20 cellular contexts compared by ENCODE assay signal in the genomic region with DNA sequence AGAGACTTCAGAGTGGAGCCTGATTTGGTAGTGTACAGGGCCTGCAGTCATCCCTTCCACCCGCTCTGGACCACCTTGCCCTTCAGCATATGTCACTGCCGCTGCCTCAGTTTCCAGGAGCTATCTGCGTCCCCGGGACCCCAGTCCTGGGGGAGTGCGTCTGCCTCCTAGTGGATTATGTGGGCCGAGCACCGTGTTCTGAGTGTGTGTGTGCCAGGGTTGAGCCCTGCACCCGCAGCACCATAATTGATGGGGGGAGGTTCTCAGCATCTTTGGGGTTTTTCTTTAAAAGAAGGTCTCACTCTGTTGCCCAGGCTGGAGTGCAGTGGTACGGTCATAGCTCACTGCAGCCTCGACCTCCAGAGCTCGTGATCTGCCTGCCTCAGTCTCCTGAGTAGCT. TPM values are rescaled to one million over a fixed set of nuclear protein-coding genes. Genes with fewer than 3 reads are reported as not detected.
DNase-seq lines count a peak whose midpoint lies in the region; ATAC-seq and TF ChIP-seq lines count a peak whose summit lies in the region.
"Had no signal": no experiment of that assay in that cellular context is flagged by ENCODE, and none has a peak within 500 bp of the region (broad histone marks: within the 10 kb centered on the region; RNA-seq: fewer than 3 reads in every experiment).

No MANE protein-coding gene starts in this region.

- H3K4me3 ChIP-seq in DND-41 (ENCODE audit: low read depth in 1 of 2, low read length in 2 of 2): no peak overlapping the region
- no peak overlapping the region for H3K4me3 ChIP-seq in HFF-Myc (replicated peaks; ENCODE audit: low read depth, low read length)
- H3K4me3 ChIP-seq in astrocyte of the spinal cord (ENCODE audit: low read depth, low read length): no peak overlapping the region
- H3K4me3 ChIP-seq: adrenal gland, mucosa of descending colon, SK-N-MC had no signal

- intact Hi-C loops in activated CD8-positive, alpha-beta T cell treated with anti-CD3 and anti-CD28 coated beads for 36 hours (cut with micrococcal nuclease): no loop called here

- H3K36me3 Mint-ChIP-seq in mesothelial cell of epicardium: peaks cover 15% of the 10 kb centered on the region
- no peaks in the 10 kb centered on the region for H3K36me3 Mint-ChIP-seq in activated CD8-positive, alpha-beta T cell treated with anti-CD3 and anti-CD28 coated beads for 36 hours (ENCODE audit: low read depth)

- POLR2A ChIA-PET in activated CD8-positive, alpha-beta T cell treated with anti-CD3 and anti-CD28 coated beads for 36 hours (lab: Charles Lee): interaction anchor here (0.6 kb wide), 1 partner anchor 468 kb away, joined by 3 read pairs; no protein-coding TSS in a partner anchor

- H3K4me2 ChIP-seq in DND-41 (ENCODE audit: insufficient read depth, low read length): no peak overlapping the region
- H3K4me2 ChIP-seq: KMS-11 had no signal

- no peak for ATAC-seq in DND-41 (ENCODE audit: insufficient read depth, low read depth)
- no peak for ATAC-seq in HG03521 (IDR thresholded peaks at IDR 0.05; ENCODE audit: unreplicated experiment)
- no peak for ATAC-seq in activated CD8-positive, alpha-beta T cell treated with anti-CD3 and anti-CD28 coated beads for 36 hours
- no peak for ATAC-seq in HG02884 (IDR thresholded peaks at IDR 0.05; ENCODE audit: unreplicated experiment)
- ATAC-seq: activated CD4-positive, alpha-beta T cell treated with anti-CD3 and anti-CD28 coated beads for 36 hours; mucosa of descending colon; Panc1 had no signal

- H3K9ac ChIP-seq in DND-41 (ENCODE audit: low read depth, low read length): no peak overlapping the region
- H3K9ac ChIP-seq: KMS-11 had no signal

- H3K9me3 ChIP-seq in DND-41 (ENCODE audit: insufficient read depth, low read length, severe bottlenecking): no peaks in the 10 kb centered on the region
- H3K9me3 ChIP-seq: adrenal gland, mucosa of descending colon had no signal

- no peaks in the 10 kb centered on the region for H3K79me2 ChIP-seq in DND-41 (ENCODE audit: insufficient read depth, low read length)

- H3K27me3 Mint-ChIP-seq in mesothelial cell of epicardium (ENCODE audit: low read depth): no peaks in the 10 kb centered on the region
- peaks cover 10% of the 10 kb centered on the region for H3K27me3 Mint-ChIP-seq in activated CD8-positive, alpha-beta T cell treated with anti-CD3 and anti-CD28 coated beads for 36 hours

- no peak overlapping the region for H3K27ac ChIP-seq in DND-41 (ENCODE audit: low read length)
- H3K27ac ChIP-seq: adrenal gland, KMS-11, SK-N-MC had no signal

- in situ Hi-C loops in astrocyte of the spinal cord (cut with HindIII; ENCODE audit: low sequenced_read_pairs): no loop called here

- no peaks in the 10 kb centered on the region for H3K36me3 ChIP-seq in DND-41 (ENCODE audit: insufficient read depth, low read length)

- peak; percentile 27 for TF ChIP-seq CTCF in DND-41 (IDR thresholded peaks at IDR 0.05; ENCODE audit: borderline replicate concordance, extremely low read depth, low read length, poor library complexity, severe bottlenecking)
- TF ChIP-seq CTCF in HFF-Myc (IDR thresholded peaks at IDR 0.05; ENCODE audit: low read depth, low read length, missing control alignments): peak; percentile 29
- peak; percentile 22 for TF ChIP-seq CTCF in astrocyte of the spinal cord (IDR thresholded peaks at IDR 0.05; ENCODE audit: low read depth, low read length)
- peak; percentile 15 for TF ChIP-seq CTCF in mesothelial cell of epicardium (IDR thresholded peaks at IDR 0.05; ENCODE audit: unreplicated experiment)
- TF ChIP-seq CTCF in activated CD8-positive, alpha-beta T cell treated with anti-CD3 and anti-CD28 coated beads for 36 hours (IDR thresholded peaks at IDR 0.05): no peak

- H3K27me3 ChIP-seq in DND-41 (ENCODE audit: insufficient read depth, low read length, poor library complexity): peaks cover 8% of the 10 kb centered on the region
- H3K27me3 ChIP-seq: adrenal gland had no signal

- CTCF ChIA-PET in activated CD8-positive, alpha-beta T cell treated with anti-CD3 and anti-CD28 coated beads for 36 hours (lab: Charles Lee): interaction anchor here (1.3 to 1.4 kb wide), 3 partner anchors 9 to 15 kb away, joined by 3 to 4 read pairs (median 3); no protein-coding TSS in a partner anchor

- H3K4me1 Mint-ChIP-seq in mesothelial cell of epicardium: peaks cover 1% of the 10 kb centered on the region
- no peaks in the 10 kb centered on the region for H3K4me1 Mint-ChIP-seq in activated CD8-positive, alpha-beta T cell treated with anti-CD3 and anti-CD28 coated beads for 36 hours (ENCODE audit: low read depth)
- H3K4me1 Mint-ChIP-seq: activated CD4-positive, alpha-beta T cell treated with anti-CD3 and anti-CD28 coated beads for 36 hours; B cell had no signal

- no peaks in the 10 kb centered on the region for H3K9me3 Mint-ChIP-seq in mesothelial cell of epicardium
- no peaks in the 10 kb centered on the region for H3K9me3 Mint-ChIP-seq in activated CD8-positive, alpha-beta T cell treated with anti-CD3 and anti-CD28 coated beads for 36 hours

- 0 out of 2 replicates have a peak, but pooled peaks cover 3% of the 10 kb centered on the region for H4K20me1 ChIP-seq in DND-41 (ENCODE audit: insufficient read depth, low read length)

- H3K4me3 Mint-ChIP-seq in mesothelial cell of epicardium: no peak overlapping the region
- no peak overlapping the region for H3K4me3 Mint-ChIP-seq in activated CD8-positive, alpha-beta T cell treated with anti-CD3 and anti-CD28 coated beads for 36 hours
- H3K4me3 Mint-ChIP-seq: activated CD4-positive, alpha-beta T cell treated with anti-CD3 and anti-CD28 coated beads for 36 hours; B cell had no signal

- no peaks in the 10 kb centered on the region for H3K4me1 ChIP-seq in DND-41 (ENCODE audit: insufficient read depth, low read length)
- H3K4me1 ChIP-seq: adrenal gland had no signal

- no peak overlapping the region for H2AFZ ChIP-seq in DND-41 (ENCODE audit: low read depth, low read length)

- DNase-seq in DND-41 (no peak), HFF-Myc (ENCODE audit: extremely low read depth, low read depth) (no peak), astrocyte of the spinal cord (ENCODE audit: low read depth, low spot score) (no peak), mesothelial cell of epicardium (ENCODE audit: low spot score in 2 of 2, unreplicated experiment in 2 of 2) (no peak), amniotic stem cell (lab: John Stamatoyannopoulos, UW) (no peak)
- DNase-seq in activated CD8-positive, alpha-beta T cell treated with anti-CD3 and anti-CD28 coated beads for 36 hours: no peak
- DNase-seq: activated CD4-positive, alpha-beta T cell treated with anti-CD3 and anti-CD28 coated beads for 36 hours; activated effector memory CD4-positive, alpha-beta T cell treated with anti-CD3 and anti-CD28 coated beads, Interleukin-2, amount 50 U/mL, for 16 hours; adrenal gland; GDM1; NCI-H748 treated with DMSO at 0.1 percent for 48 hours; stimulated activated CD4-positive, alpha-beta T cell treated with anti-CD3 and anti-CD28 coated beads, Interleukin-12 subunit alpha, Interleukin-12 subunit beta, amount 100 ng/mL, for 4 hours; T1000 had no signal

- H3K27ac Mint-ChIP-seq in mesothelial cell of epicardium: no peak overlapping the region
- no peak overlapping the region for H3K27ac Mint-ChIP-seq in activated CD8-positive, alpha-beta T cell treated with anti-CD3 and anti-CD28 coated beads for 36 hours
- H3K27ac Mint-ChIP-seq: activated CD4-positive, alpha-beta T cell treated with anti-CD3 and anti-CD28 coated beads for 36 hours; B cell had no signal

RNA-seq across cellular contexts. Expression of gene CD276, which starts 33.6 kb away (rescaled TPM):
- total RNA-seq in mesothelial cell of epicardium: 174 to 179 TPM (median 178 TPM) in 3 replicates
- total RNA-seq in activated CD8-positive, alpha-beta T cell treated with anti-CD3 and anti-CD28 coated beads for 36 hours: under 1 TPM; 0.31 to 0.45 TPM
- total RNA-seq: B cell had no signal

RNA-seq across cellular contexts. Expression of gene INSYN1, which starts 35.3 kb away (rescaled TPM):
- 11.7 to 13.2 TPM (median 12.7 TPM) in 3 replicates for total RNA-seq in mesothelial cell of epicardium
- not detected for total RNA-seq in activated CD8-positive, alpha-beta T cell treated with anti-CD3 and anti-CD28 coated beads for 36 hours
- total RNA-seq: activated CD4-positive, alpha-beta T cell treated with anti-CD3 and anti-CD28 coated beads for 36 hours; B cell had no signal

Comparison
In these comparisons a context has a peak if more than half of its experiments do, and no peak if none do; other contexts are left out.
1. RNA of gene CD276, which starts 33.6 kb away (total RNA-seq): 174 to 179 TPM in mesothelial cell of epicardium; 0.31 to 0.45 TPM in activated CD8-positive, alpha-beta T cell treated with anti-CD3 and anti-CD28 coated beads for 36 hours; every median in the first group is over 100 times any median in the second.
2. RNA of gene INSYN1, which starts 35.3 kb away (total RNA-seq): 11.7 to 13.2 TPM in mesothelial cell of epicardium; not detected in activated CD8-positive, alpha-beta T cell treated with anti-CD3 and anti-CD28 coated beads for 36 hours; every median in the first group is over 10 times any median in the second.